Comparison of ENCODE assay signal across 8 cellular contexts in genomic region chr7:139776486-139777303, GRCh38. TPM values are rescaled to one million over a fixed set of nuclear protein-coding genes. Genes with fewer than 3 reads are reported as not detected.
A peak's percentile ranks its signal among the peaks of the same experiment; 100 is the strongest.
DNase-seq lines count a peak whose midpoint lies in the region; ATAC-seq and TF ChIP-seq lines count a peak whose summit lies in the region.

No MANE protein-coding gene starts in this region.

- H3K27me3 ChIP-seq in iPS-20b (ENCODE audit: insufficient read depth, low read length) (peaks cover 46% of the 10 kb centered on the region), gastrocnemius medialis (no peaks in the 10 kb centered on the region)

- peaks cover 18% of the 10 kb centered on the region for H3K36me3 Mint-ChIP-seq in brain

- peaks cover 64% of the 10 kb centered on the region for H3K4me1 Mint-ChIP-seq in brain

- no peak for TF ChIP-seq CTCF in HFF-Myc (IDR thresholded peaks at IDR 0.05; ENCODE audit: low read depth, low read length, missing control alignments)
- no peak for TF ChIP-seq CTCF in RWPE1 (conservative IDR thresholded peaks at IDR 0.05; ENCODE audit: low read depth)
- no peak for TF ChIP-seq CTCF in brain (conservative IDR thresholded peaks at IDR 0.05)
- no peak for TF ChIP-seq CTCF in gastrocnemius medialis (IDR thresholded peaks at IDR 0.05 in 4 of 5, conservative IDR thresholded peaks at IDR 0.05 in 1 of 5)

- no peaks in the 10 kb centered on the region for H3K36me3 ChIP-seq in iPS-20b (ENCODE audit: insufficient read depth, low read depth, low read length)
- H3K36me3 ChIP-seq in gastrocnemius medialis: no peaks in the 10 kb centered on the region

- H3K27ac ChIP-seq in RWPE1 (peak overlapping the region; percentile 96), iPS-20b (ENCODE audit: low read length) (no peak overlapping the region), gastrocnemius medialis (peak overlapping the region; percentile 91 to 99 (median 96))

- peaks cover 16% of the 10 kb centered on the region for H3K27me3 Mint-ChIP-seq in brain

- POLR2A ChIA-PET in RWPE1 (lab: Yijun Ruan, JAX; ENCODE audit: low non-redundant PET): no interaction called here

- CTCF ChIA-PET in RWPE1 (lab: Yijun Ruan, JAX): no interaction called here

- peak overlapping the region; percentile 62 for H3K4me3 ChIP-seq in HFF-Myc (replicated peaks; ENCODE audit: low read depth, low read length)
- H3K4me3 ChIP-seq in iPS-20b (ENCODE audit: low read length): peak overlapping the region; percentile 86
- H3K4me3 ChIP-seq in gastrocnemius medialis: peak overlapping the region; percentile 71 to 91 (median 86)

- intact Hi-C loops in gastrocnemius medialis (cut with DNase I; ENCODE audit: low total_unique reads): loop anchor here (2.0 to 5.0 kb wide), 4 partner anchors 78 to 401 kb away; partner anchors contain the start of gene KDM7A

- H3K9me3 Mint-ChIP-seq in brain: no peaks in the 10 kb centered on the region

- peak overlapping the region; percentile 96 to 99 (median 98) for H3K27ac Mint-ChIP-seq in brain

- peak; percentile 28 for DNase-seq in COLO668 (lab: John Stamatoyannopoulos, UW; ENCODE audit: unreplicated experiment)
- no peak for DNase-seq in HFF-Myc (ENCODE audit: extremely low read depth, low read depth)
- DNase-seq in RWPE1 (ENCODE audit: low spot score): peak; percentile 20
- no peak for DNase-seq in gastrocnemius medialis
- no peak for DNase-seq in NK-92 treated with Interleukin-12 subunit alpha and Interleukin-12 subunit beta, amount 100 ng/mL, for 24 hours (lab: John Stamatoyannopoulos, UW)

- H3K4me1 ChIP-seq in iPS-20b (ENCODE audit: insufficient read depth, low read length) (peaks cover 3% of the 10 kb centered on the region), gastrocnemius medialis (peaks cover 30 to 32% of the 10 kb centered on the region in 2 donors)

- in situ Hi-C loops in gastrocnemius medialis (cut with MboI; ENCODE audit: low sequenced_read_pairs in 4 of 4): loop anchor here in 3 of 4 donors (10.0 kb wide), 2 partner anchors 132 to 228 kb away; no protein-coding TSS in a partner anchor

- peak overlapping the region; percentile 95 to 100 (median 98) for H3K4me3 Mint-ChIP-seq in brain

- ATAC-seq in gastrocnemius medialis: peak; percentile 28 to 30
- no peak for ATAC-seq in HG02973 (IDR thresholded peaks at IDR 0.05; ENCODE audit: unreplicated experiment)

- H3K9me3 ChIP-seq in iPS-20b (ENCODE audit: insufficient read depth, low read depth, low read length): no peaks in the 10 kb centered on the region
- H3K9me3 ChIP-seq in gastrocnemius medialis: no peaks in the 10 kb centered on the region

- peak in 1 of 2 donors; percentile 19 for TF ChIP-seq POLR2A in gastrocnemius medialis (IDR thresholded peaks at IDR 0.05)

- H3K9ac ChIP-seq in iPS-20b (ENCODE audit: low read depth, low read length): peak overlapping the region; percentile 77

RNA-seq across cellular contexts. Expression of gene HIPK2, which starts 1.1 kb away (rescaled TPM):
- polyA plus RNA-seq in brain (ENCODE audit: insufficient read depth, low read depth, low replicate concordance): 64.4 TPM
- total RNA-seq in gastrocnemius medialis: 10 to 100 TPM; 30.5 to 77.4 (median 58.9) TPM

RNA-seq across cellular contexts. Expression of gene TBXAS1, which starts 52.4 kb away (rescaled TPM):
- polyA plus RNA-seq in brain (ENCODE audit: insufficient read depth, low read depth, low replicate concordance): 3.7 TPM
- total RNA-seq in gastrocnemius medialis: 1 to 10 TPM in 3 of 4 donors, under 1 TPM in 1; 0.41 to 5.2 (median 3.3) TPM

Comparison
In these comparisons a context has a peak if more than half of its experiments do, and no peak if none do; other contexts are left out.
1. DNase-seq: peak in COLO668 (single experiment) and RWPE1 (single experiment); none in HFF-Myc (single experiment), gastrocnemius medialis (0 of 2) and NK-92 treated with Interleukin-12 subunit alpha and Interleukin-12 subunit beta, amount 100 ng/mL, for 24 hours (single experiment).
2. Peak in every context shown above with its lines, with median percentiles within 50 percentile points of each other: H3K4me3 ChIP-seq.